8 cellular contexts compared by ENCODE assay signal in the genomic region with DNA sequence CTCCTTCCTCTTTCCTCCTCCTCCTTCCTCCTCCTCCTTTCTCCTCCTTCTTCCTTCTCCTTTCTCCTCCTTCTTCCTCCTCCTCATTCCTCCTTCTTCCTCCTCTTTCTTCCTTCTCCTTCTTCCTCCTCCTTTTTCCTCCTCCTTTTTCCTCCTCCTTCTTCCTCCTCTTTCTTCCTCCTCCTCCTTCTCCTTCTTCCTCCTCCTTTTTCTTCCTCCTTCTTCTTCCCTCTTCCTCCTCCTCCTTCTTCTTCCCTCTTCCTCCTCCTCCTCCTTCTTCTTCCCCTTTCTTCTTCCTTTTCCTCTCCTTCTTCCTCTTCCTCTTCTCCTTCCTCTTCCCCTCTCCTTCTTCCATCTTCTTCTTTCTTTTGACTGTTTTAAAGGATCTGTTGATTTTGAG.
"Had no signal": no experiment of that assay in that cellular context is flagged by ENCODE, and none has a peak within 500 bp of the region (broad histone marks: within the 10 kb centered on the region; RNA-seq: fewer than 3 reads in every experiment).

No MANE protein-coding gene starts in this region.

- H3K4me3 ChIP-seq: GM12878 had no signal

- DNase-seq: GDM1, GF-D8 had no signal

- FAIRE-seq: G401.6, GM12878, GM12891, GM12892, GM18507, GM19239 had no signal

- ATAC-seq: GM12878 had no signal
